Comparison of ENCODE assay signal across 3 cellular contexts in genomic region chr20:49617394-49617793, GRCh38. TPM values are rescaled to one million over a fixed set of nuclear protein-coding genes. Genes with fewer than 3 reads are reported as not detected.
"Had no signal": no experiment of that assay in that cellular context is flagged by ENCODE, and none has a peak within 500 bp of the region (broad histone marks: within the 10 kb centered on the region; RNA-seq: fewer than 3 reads in every experiment).

No MANE protein-coding gene starts in this region.

RNA-seq across cellular contexts. Expression of gene PTGIS, which starts 49.5 kb away (rescaled TPM):
- total RNA-seq: activated B cell treated with CpG ODN at 0.5 μM for 24 hours, foreskin keratinocyte, T-helper 17 cell had no signal
- polyA plus RNA-seq: foreskin keratinocyte had no signal
